14 cellular contexts compared by ENCODE assay signal in genomic region chr12:105748806-105749600, GRCh38.
DNase-seq lines count a peak whose midpoint lies in the region; ATAC-seq and TF ChIP-seq lines count a peak whose summit lies in the region.
"Had no signal": no experiment of that assay in that cellular context is flagged by ENCODE, and none has a peak within 500 bp of the region (broad histone marks: within the 10 kb centered on the region; RNA-seq: fewer than 3 reads in every experiment).

No MANE protein-coding gene starts in this region.

- H3K27me3 ChIP-seq in heart right ventricle (no peaks in the 10 kb centered on the region), ovary (no peaks in the 10 kb centered on the region), Karpas-422 (ENCODE audit: low read length) (0 out of 2 replicates have a peak, but pooled peaks cover 3% of the 10 kb centered on the region)
- H3K27me3 ChIP-seq: pancreas, Peyer's patch had no signal

- no peaks in the 10 kb centered on the region for H3K79me2 ChIP-seq in Karpas-422 (ENCODE audit: low read length)

- H3K4me1 ChIP-seq in heart right ventricle = peaks cover 6 to 25% (median 14%) of the 10 kb centered on the region in 9 donors
- peaks cover 6% of the 10 kb centered on the region for H3K4me1 ChIP-seq in ovary (ENCODE audit: insufficient read depth)
- no peaks in the 10 kb centered on the region for H3K4me1 ChIP-seq in Karpas-422 (ENCODE audit: low read length)
- H3K4me1 ChIP-seq: pancreas, Peyer's patch had no signal

- H3K4me1 Mint-ChIP-seq in stimulated activated naive CD8-positive, alpha-beta T cell treated with anti-CD3 and anti-CD28 coated beads, Interleukin-15, amount 100 ng/mL, for 72 hours = no peaks in the 10 kb centered on the region

- H3K9me3 ChIP-seq in heart right ventricle (no peaks in the 10 kb centered on the region), ovary (no peaks in the 10 kb centered on the region), Karpas-422 (ENCODE audit: low read length) (no peaks in the 10 kb centered on the region)
- H3K9me3 ChIP-seq: pancreas, Peyer's patch had no signal

- H3K4me3 ChIP-seq in astrocyte of the spinal cord (ENCODE audit: low read depth, low read length) = no peak overlapping the region
- H3K4me3 ChIP-seq in heart right ventricle = no peak overlapping the region
- no peak overlapping the region for H3K4me3 ChIP-seq in ovary
- no peak overlapping the region for H3K4me3 ChIP-seq in Karpas-422 (ENCODE audit: low read length)
- H3K4me3 ChIP-seq: GM23338, pancreas, Peyer's patch had no signal

- H3K9ac ChIP-seq in Karpas-422 (ENCODE audit: low read length) = no peak overlapping the region

- in situ Hi-C loops in astrocyte of the spinal cord (cut with HindIII; ENCODE audit: low sequenced_read_pairs) = no loop called here

- no peaks in the 10 kb centered on the region for H3K36me3 ChIP-seq in heart right ventricle
- no peaks in the 10 kb centered on the region for H3K36me3 ChIP-seq in ovary
- no peaks in the 10 kb centered on the region for H3K36me3 ChIP-seq in Karpas-422 (ENCODE audit: insufficient read depth, low read length)
- H3K36me3 ChIP-seq: pancreas, Peyer's patch had no signal

- H3K27ac ChIP-seq in heart right ventricle (peak overlapping the region in 5 of 10 donors; percentile 4 to 64 (median 17)), ovary (peak overlapping the region in 1 of 2 donors; percentile 30), Karpas-422 (ENCODE audit: low read length) (no peak overlapping the region)
- H3K27ac ChIP-seq: pancreas, Peyer's patch had no signal

- no peaks in the 10 kb centered on the region for H3K9me2 ChIP-seq in Karpas-422 (replicated peaks; ENCODE audit: insufficient read depth, low read length)

- ATAC-seq in heart right ventricle (peak; percentile 41 to 92 (median 76)), GM18502 (IDR thresholded peaks at IDR 0.05; ENCODE audit: poor library complexity, unreplicated experiment) (no peak)
- ATAC-seq in stimulated activated naive CD8-positive, alpha-beta T cell treated with anti-CD3 and anti-CD28 coated beads, Interleukin-15, amount 100 ng/mL, for 72 hours = no peak
- ATAC-seq: GM23338, pancreas had no signal

- no peak overlapping the region for H2AFZ ChIP-seq in Karpas-422 (ENCODE audit: low read length)
- H2AFZ ChIP-seq: GM23338 had no signal

- no peak for TF ChIP-seq EP300 in ovary (IDR thresholded peaks at IDR 0.05)

- no peak for TF ChIP-seq CTCF in astrocyte of the spinal cord (IDR thresholded peaks at IDR 0.05; ENCODE audit: low read depth, low read length)
- no peak for TF ChIP-seq CTCF in heart right ventricle (IDR thresholded peaks at IDR 0.05)
- TF ChIP-seq CTCF in ovary (IDR thresholded peaks at IDR 0.05) = no peak

- DNase-seq in AG08395 (ENCODE audit: low spot score) = peak; percentile 34
- peak; percentile 87 for DNase-seq in astrocyte of the spinal cord (ENCODE audit: low read depth, low spot score)
- peak; percentile 30 to 62 for DNase-seq in heart right ventricle
- peak; percentile 47 to 81 (median 70) for DNase-seq in ovary
- no peak for DNase-seq in Karpas-422
- no peak for DNase-seq in glomerular visceral epithelial cell (ENCODE audit: extremely low spot score)
- no peak for DNase-seq in stimulated activated naive CD8-positive, alpha-beta T cell treated with anti-CD3 and anti-CD28 coated beads, Interleukin-15, amount 100 ng/mL, for 72 hours
- DNase-seq: activated T-cell treated with anti-CD3 and anti-CD28 coated beads, Interleukin-2, amount 50 U/mL, for 1 hour; GF-D8; Peyer's patch had no signal

- TF ChIP-seq POLR2A in ovary (IDR thresholded peaks at IDR 0.05) = no peak

- H3K27ac Mint-ChIP-seq in stimulated activated naive CD8-positive, alpha-beta T cell treated with anti-CD3 and anti-CD28 coated beads, Interleukin-15, amount 100 ng/mL, for 72 hours = peak overlapping the region in 1 of 2 donors; percentile 53
- H3K27ac Mint-ChIP-seq: dendritic cell treated with granulocyte-macrophage colony-stimulating factor and Interleukin-4, amounts not matched to agents 40 ng/mL and 50 ng/mL, for 4 days; GM23338 had no signal

- H3K4me3 Mint-ChIP-seq in stimulated activated naive CD8-positive, alpha-beta T cell treated with anti-CD3 and anti-CD28 coated beads, Interleukin-15, amount 100 ng/mL, for 72 hours = no peak overlapping the region
- H3K4me3 Mint-ChIP-seq: dendritic cell treated with granulocyte-macrophage colony-stimulating factor and Interleukin-4, amounts not matched to agents 40 ng/mL and 50 ng/mL, for 4 days; GM23338 had no signal

- H3K9me3 Mint-ChIP-seq in stimulated activated naive CD8-positive, alpha-beta T cell treated with anti-CD3 and anti-CD28 coated beads, Interleukin-15, amount 100 ng/mL, for 72 hours = no peaks in the 10 kb centered on the region
- H3K9me3 Mint-ChIP-seq: dendritic cell treated with granulocyte-macrophage colony-stimulating factor and Interleukin-4, amounts not matched to agents 40 ng/mL and 50 ng/mL, for 4 days had no signal

- intact Hi-C loops in heart right ventricle (cut with DNase I) = no loop called here
- intact Hi-C loops in ovary (cut with DNase I) = no loop called here

- H4K20me1 ChIP-seq in Karpas-422 (ENCODE audit: insufficient read depth, low read depth, low read length) = no peaks in the 10 kb centered on the region

- no peak overlapping the region for H3K4me2 ChIP-seq in Karpas-422 (ENCODE audit: low read depth, low read length, poor library complexity, severe bottlenecking)
- H3K4me2 ChIP-seq: GM23338 had no signal

- no peaks in the 10 kb centered on the region for H3K27me3 Mint-ChIP-seq in stimulated activated naive CD8-positive, alpha-beta T cell treated with anti-CD3 and anti-CD28 coated beads, Interleukin-15, amount 100 ng/mL, for 72 hours

- WGBS in heart right ventricle, 2 donors = 29 to 36% methylated on average over 9 of the region's 9 CpGs
- WGBS in ovary, 3 donors = 4 to 10% (median 6%) methylated on average over 9 of the region's 9 CpGs

Comparison
In these comparisons a context has a peak if more than half of its experiments do, and no peak if none do; other contexts are left out.
1. DNase-seq: peak in AG08395 (single experiment), astrocyte of the spinal cord (single experiment), heart right ventricle (2 of 2) and ovary (5 of 5); none in Karpas-422 (single experiment), glomerular visceral epithelial cell (single experiment) and stimulated activated naive CD8-positive, alpha-beta T cell treated with anti-CD3 and anti-CD28 coated beads, Interleukin-15, amount 100 ng/mL, for 72 hours (0 of 2).
2. ATAC-seq: peak in heart right ventricle (8 of 8); none in GM18502 (single experiment) and stimulated activated naive CD8-positive, alpha-beta T cell treated with anti-CD3 and anti-CD28 coated beads, Interleukin-15, amount 100 ng/mL, for 72 hours (single experiment).